1 cellular context compared by ENCODE assay signal in the genomic region with DNA sequence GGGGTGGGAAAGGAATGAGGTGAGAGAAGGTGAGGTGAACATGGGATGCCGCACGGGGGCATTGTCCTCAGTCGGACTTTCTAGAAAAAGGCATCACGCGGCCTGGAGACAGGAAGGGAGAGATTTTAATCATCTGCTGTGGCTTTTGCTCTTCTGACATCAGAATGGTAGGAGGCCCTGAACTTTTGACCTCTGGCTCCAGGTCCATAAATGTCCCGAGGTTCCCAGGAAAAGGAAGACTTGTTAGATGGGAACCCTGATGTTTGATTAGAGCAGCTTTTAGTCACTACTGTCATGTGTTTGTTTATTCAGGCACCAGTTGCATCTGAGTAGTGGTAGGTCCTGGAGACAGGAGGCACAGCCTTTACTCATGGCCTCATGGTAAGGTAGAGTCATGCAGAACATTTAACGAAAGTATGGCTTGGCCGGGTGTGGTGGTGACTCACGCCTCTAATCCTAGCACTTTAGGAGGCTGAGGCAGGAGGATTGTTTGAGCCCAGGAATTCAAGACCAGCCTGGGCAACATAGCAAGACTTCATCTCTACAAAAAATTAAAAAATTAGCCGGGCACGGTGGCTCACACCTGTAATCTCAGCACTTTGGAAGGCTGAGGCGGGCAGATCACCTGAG.
TF ChIP-seq lines count a peak whose summit lies in the region.

No MANE protein-coding gene starts in this region.

TF ChIP-seq in HepG2, 621 proteins besides CTCF, POLR2A, EP300 and RAD21 (continued from another document and continues in another):
- TF ChIP-seq ZKSCAN1 (IDR thresholded peaks at IDR 0.05; ENCODE audit: low read length) (peak; percentile 19; the same call in 1 of the 2 replicates), MED13 (CRISPR knock-in tag; IDR thresholded peaks at IDR 0.05) (no peak), ZNF660 (CRISPR knock-in tag; IDR thresholded peaks at IDR 0.05; ENCODE audit: borderline replicate concordance, low read depth) (no peak), POLR2AphosphoS2 (IDR thresholded peaks at IDR 0.05; ENCODE audit: low read depth, low read length) (no peak), RBM22 (optimal IDR thresholded peaks at IDR 0.05; ENCODE audit: low read length) (no peak), RNF2 (conservative IDR thresholded peaks at IDR 0.05; ENCODE audit: low read depth) (peak; percentile 71), FOSL2 (CRISPR knock-in tag; IDR thresholded peaks at IDR 0.05) (peak; percentile 93), GLI4 (CRISPR knock-in tag; IDR thresholded peaks at IDR 0.05; ENCODE audit: borderline replicate concordance) (no peak), NFATC3 (CRISPR knock-in tag; IDR thresholded peaks at IDR 0.05) (0 out of 2 replicates have a peak, but pooled peaks have one; percentile 20), ZKSCAN8 (CRISPR knock-in tag; IDR thresholded peaks at IDR 0.05; ENCODE audit: borderline replicate concordance) (peak; percentile 88), NFIB (CRISPR knock-in tag; IDR thresholded peaks at IDR 0.05; ENCODE audit: borderline replicate concordance) (no peak), TOPORS (CRISPR knock-in tag; IDR thresholded peaks at IDR 0.05) (no peak), CBX1 (IDR thresholded peaks at IDR 0.05; ENCODE audit: low read depth) (no peak), NR2F6 (IDR thresholded peaks at IDR 0.05) (peak; percentile 97), NR2F6 (CRISPR knock-in tag; IDR thresholded peaks at IDR 0.05) (peak; percentile 99), ZNF205 (CRISPR knock-in tag; IDR thresholded peaks at IDR 0.05) (peak; percentile 92; the same call in 1 of the 2 replicates), EZH2 (conservative IDR thresholded peaks at IDR 0.05; ENCODE audit: low read depth, low read length) (no peak), FOXP1 (IDR thresholded peaks at IDR 0.05) (no peak), FOXP1 (CRISPR knock-in tag; IDR thresholded peaks at IDR 0.05) (peak; percentile 87), AGO2 (optimal IDR thresholded peaks at IDR 0.05; ENCODE audit: low read depth, low read length) (no peak), ZNF605 (CRISPR knock-in tag; IDR thresholded peaks at IDR 0.05) (peak; percentile 95; the same call in 1 of the 2 replicates), ZNF83 (CRISPR knock-in tag; IDR thresholded peaks at IDR 0.05; ENCODE audit: borderline replicate concordance) (no peak), ZNF33B (CRISPR knock-in tag; IDR thresholded peaks at IDR 0.05) (no peak), MIER2 (CRISPR knock-in tag; IDR thresholded peaks at IDR 0.05) (no peak; the same call in 1 of the 2 replicates), NFE2L2 (IDR thresholded peaks at IDR 0.05; ENCODE audit: low read length) (no peak), HCFC1 (IDR thresholded peaks at IDR 0.05; ENCODE audit: low read depth, low read length) (no peak), ZNF451 (CRISPR knock-in tag; IDR thresholded peaks at IDR 0.05) (no peak), PHF8 (CRISPR knock-in tag; IDR thresholded peaks at IDR 0.05) (no peak; the same call in 1 of the 2 replicates), ZMAT3 (CRISPR knock-in tag; conservative IDR thresholded peaks at IDR 0.05) (no peak; the same call in 1 of the 2 replicates), REXO4 (CRISPR knock-in tag; IDR thresholded peaks at IDR 0.05; ENCODE audit: borderline replicate concordance) (no peak), REPIN1 (CRISPR knock-in tag; IDR thresholded peaks at IDR 0.05; ENCODE audit: borderline replicate concordance, low read depth) (peak; percentile 61), ZBTB38 (CRISPR knock-in tag; IDR thresholded peaks at IDR 0.05) (peak; percentile 80), ZNF160 (CRISPR knock-in tag; IDR thresholded peaks at IDR 0.05) (no peak), ZNF143 (CRISPR knock-in tag; IDR thresholded peaks at IDR 0.05) (peak; percentile 57; the same call in 1 of the 2 replicates), HMG20A (CRISPR knock-in tag; IDR thresholded peaks at IDR 0.05; ENCODE audit: borderline replicate concordance) (peak; percentile 94; the same call in 1 of the 2 replicates), ZNF644 (CRISPR knock-in tag; IDR thresholded peaks at IDR 0.05; ENCODE audit: low read depth) (peak; percentile 85; the same call in 1 of the 2 replicates), TBL1XR1 (IDR thresholded peaks at IDR 0.05; ENCODE audit: borderline replicate concordance, low read length, partially characterized antibody) (peak; percentile 90), ELF3 (CRISPR knock-in tag; IDR thresholded peaks at IDR 0.05) (peak; percentile 97), NKX3-1 (CRISPR knock-in tag; IDR thresholded peaks at IDR 0.05) (peak; percentile 82; the same call in 1 of the 2 replicates), ZSCAN31 (CRISPR knock-in tag; IDR thresholded peaks at IDR 0.05; ENCODE audit: low read depth) (0 out of 2 replicates have a peak, but pooled peaks have one; percentile 59), RXRB (CRISPR knock-in tag; IDR thresholded peaks at IDR 0.05; ENCODE audit: borderline replicate concordance) (peak; percentile 99), SMAD1 (CRISPR knock-in tag; IDR thresholded peaks at IDR 0.05; ENCODE audit: borderline replicate concordance, low read depth) (no peak), ZNF841 (CRISPR knock-in tag; IDR thresholded peaks at IDR 0.05; ENCODE audit: borderline replicate concordance) (no peak)
- TF ChIP-seq, protein P1, sequence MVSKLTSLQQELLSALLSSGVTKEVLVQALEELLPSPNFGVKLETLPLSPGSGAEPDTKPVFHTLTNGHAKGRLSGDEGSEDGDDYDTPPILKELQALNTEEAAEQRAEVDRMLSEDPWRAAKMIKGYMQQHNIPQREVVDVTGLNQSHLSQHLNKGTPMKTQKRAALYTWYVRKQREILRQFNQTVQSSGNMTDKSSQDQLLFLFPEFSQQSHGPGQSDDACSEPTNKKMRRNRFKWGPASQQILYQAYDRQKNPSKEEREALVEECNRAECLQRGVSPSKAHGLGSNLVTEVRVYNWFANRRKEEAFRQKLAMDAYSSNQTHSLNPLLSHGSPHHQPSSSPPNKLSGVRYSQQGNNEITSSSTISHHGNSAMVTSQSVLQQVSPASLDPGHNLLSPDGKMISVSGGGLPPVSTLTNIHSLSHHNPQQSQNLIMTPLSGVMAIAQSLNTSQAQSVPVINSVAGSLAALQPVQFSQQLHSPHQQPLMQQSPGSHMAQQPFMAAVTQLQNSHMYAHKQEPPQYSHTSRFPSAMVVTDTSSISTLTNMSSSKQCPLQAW (CRISPR knock-in tag; IDR thresholded peaks at IDR 0.05) = peak; percentile 77; the same call in 1 of the 2 replicates
- TF ChIP-seq, protein P2, sequence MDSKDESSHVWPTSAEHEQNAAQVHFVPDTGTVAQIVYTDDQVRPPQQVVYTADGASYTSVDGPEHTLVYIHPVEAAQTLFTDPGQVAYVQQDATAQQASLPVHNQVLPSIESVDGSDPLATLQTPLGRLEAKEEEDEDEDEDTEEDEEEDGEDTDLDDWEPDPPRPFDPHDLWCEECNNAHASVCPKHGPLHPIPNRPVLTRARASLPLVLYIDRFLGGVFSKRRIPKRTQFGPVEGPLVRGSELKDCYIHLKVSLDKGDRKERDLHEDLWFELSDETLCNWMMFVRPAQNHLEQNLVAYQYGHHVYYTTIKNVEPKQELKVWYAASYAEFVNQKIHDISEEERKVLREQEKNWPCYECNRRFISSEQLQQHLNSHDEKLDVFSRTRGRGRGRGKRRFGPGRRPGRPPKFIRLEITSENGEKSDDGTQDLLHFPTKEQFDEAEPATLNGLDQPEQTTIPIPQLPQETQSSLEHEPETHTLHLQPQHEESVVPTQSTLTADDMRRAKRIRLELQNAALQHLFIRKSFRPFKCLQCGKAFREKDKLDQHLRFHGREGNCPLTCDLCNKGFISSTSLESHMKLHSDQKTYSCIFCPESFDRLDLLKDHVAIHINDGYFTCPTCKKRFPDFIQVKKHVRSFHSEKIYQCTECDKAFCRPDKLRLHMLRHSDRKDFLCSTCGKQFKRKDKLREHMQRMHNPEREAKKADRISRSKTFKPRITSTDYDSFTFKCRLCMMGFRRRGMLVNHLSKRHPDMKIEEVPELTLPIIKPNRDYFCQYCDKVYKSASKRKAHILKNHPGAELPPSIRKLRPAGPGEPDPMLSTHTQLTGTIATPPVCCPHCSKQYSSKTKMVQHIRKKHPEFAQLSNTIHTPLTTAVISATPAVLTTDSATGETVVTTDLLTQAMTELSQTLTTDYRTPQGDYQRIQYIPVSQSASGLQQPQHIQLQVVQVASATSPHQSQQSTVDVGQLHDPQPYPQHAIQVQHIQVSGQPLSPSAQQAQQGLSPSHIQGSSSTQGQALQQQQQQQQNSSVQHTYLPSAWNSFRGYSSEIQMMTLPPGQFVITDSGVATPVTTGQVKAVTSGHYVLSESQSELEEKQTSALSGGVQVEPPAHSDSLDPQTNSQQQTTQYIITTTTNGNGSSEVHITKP (CRISPR knock-in tag; IDR thresholded peaks at IDR 0.05; ENCODE audit: low read depth) = no peak; the same call in none of the 2 replicates
- TF ChIP-seq, protein P3, sequence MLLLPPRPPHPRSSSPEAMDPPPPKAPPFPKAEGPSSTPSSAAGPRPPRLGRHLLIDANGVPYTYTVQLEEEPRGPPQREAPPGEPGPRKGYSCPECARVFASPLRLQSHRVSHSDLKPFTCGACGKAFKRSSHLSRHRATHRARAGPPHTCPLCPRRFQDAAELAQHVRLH (CRISPR knock-in tag; IDR thresholded peaks at IDR 0.05; ENCODE audit: borderline replicate concordance, low read depth) = peak; percentile 44; the same call in 1 of the 2 replicates
- TF ChIP-seq, protein P4, sequence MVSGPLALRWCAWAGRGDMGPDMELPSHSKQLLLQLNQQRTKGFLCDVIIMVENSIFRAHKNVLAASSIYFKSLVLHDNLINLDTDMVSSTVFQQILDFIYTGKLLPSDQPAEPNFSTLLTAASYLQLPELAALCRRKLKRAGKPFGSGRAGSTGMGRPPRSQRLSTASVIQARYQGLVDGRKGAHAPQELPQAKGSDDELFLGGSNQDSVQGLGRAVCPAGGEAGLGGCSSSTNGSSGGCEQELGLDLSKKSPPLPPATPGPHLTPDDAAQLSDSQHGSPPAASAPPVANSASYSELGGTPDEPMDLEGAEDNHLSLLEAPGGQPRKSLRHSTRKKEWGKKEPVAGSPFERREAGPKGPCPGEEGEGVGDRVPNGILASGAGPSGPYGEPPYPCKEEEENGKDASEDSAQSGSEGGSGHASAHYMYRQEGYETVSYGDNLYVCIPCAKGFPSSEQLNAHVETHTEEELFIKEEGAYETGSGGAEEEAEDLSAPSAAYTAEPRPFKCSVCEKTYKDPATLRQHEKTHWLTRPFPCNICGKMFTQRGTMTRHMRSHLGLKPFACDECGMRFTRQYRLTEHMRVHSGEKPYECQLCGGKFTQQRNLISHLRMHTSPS (CRISPR knock-in tag; IDR thresholded peaks at IDR 0.05; ENCODE audit: low read depth) = peak; percentile 69; the same call in 1 of the 2 replicates
- TF ChIP-seq, protein P5, sequence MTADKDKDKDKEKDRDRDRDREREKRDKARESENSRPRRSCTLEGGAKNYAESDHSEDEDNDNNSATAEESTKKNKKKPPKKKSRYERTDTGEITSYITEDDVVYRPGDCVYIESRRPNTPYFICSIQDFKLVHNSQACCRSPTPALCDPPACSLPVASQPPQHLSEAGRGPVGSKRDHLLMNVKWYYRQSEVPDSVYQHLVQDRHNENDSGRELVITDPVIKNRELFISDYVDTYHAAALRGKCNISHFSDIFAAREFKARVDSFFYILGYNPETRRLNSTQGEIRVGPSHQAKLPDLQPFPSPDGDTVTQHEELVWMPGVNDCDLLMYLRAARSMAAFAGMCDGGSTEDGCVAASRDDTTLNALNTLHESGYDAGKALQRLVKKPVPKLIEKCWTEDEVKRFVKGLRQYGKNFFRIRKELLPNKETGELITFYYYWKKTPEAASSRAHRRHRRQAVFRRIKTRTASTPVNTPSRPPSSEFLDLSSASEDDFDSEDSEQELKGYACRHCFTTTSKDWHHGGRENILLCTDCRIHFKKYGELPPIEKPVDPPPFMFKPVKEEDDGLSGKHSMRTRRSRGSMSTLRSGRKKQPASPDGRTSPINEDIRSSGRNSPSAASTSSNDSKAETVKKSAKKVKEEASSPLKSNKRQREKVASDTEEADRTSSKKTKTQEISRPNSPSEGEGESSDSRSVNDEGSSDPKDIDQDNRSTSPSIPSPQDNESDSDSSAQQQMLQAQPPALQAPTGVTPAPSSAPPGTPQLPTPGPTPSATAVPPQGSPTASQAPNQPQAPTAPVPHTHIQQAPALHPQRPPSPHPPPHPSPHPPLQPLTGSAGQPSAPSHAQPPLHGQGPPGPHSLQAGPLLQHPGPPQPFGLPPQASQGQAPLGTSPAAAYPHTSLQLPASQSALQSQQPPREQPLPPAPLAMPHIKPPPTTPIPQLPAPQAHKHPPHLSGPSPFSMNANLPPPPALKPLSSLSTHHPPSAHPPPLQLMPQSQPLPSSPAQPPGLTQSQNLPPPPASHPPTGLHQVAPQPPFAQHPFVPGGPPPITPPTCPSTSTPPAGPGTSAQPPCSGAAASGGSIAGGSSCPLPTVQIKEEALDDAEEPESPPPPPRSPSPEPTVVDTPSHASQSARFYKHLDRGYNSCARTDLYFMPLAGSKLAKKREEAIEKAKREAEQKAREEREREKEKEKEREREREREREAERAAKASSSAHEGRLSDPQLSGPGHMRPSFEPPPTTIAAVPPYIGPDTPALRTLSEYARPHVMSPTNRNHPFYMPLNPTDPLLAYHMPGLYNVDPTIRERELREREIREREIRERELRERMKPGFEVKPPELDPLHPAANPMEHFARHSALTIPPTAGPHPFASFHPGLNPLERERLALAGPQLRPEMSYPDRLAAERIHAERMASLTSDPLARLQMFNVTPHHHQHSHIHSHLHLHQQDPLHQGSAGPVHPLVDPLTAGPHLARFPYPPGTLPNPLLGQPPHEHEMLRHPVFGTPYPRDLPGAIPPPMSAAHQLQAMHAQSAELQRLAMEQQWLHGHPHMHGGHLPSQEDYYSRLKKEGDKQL (CRISPR knock-in tag; IDR thresholded peaks at IDR 0.05; ENCODE audit: low read depth) = peak; percentile 68; the same call in 1 of the 2 replicates
- TF ChIP-seq, protein P6, sequence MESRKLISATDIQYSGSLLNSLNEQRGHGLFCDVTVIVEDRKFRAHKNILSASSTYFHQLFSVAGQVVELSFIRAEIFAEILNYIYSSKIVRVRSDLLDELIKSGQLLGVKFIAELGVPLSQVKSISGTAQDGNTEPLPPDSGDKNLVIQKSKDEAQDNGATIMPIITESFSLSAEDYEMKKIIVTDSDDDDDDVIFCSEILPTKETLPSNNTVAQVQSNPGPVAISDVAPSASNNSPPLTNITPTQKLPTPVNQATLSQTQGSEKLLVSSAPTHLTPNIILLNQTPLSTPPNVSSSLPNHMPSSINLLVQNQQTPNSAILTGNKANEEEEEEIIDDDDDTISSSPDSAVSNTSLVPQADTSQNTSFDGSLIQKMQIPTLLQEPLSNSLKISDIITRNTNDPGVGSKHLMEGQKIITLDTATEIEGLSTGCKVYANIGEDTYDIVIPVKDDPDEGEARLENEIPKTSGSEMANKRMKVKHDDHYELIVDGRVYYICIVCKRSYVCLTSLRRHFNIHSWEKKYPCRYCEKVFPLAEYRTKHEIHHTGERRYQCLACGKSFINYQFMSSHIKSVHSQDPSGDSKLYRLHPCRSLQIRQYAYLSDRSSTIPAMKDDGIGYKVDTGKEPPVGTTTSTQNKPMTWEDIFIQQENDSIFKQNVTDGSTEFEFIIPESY (CRISPR knock-in tag; IDR thresholded peaks at IDR 0.05) = peak; percentile 48
- TF ChIP-seq, protein P7, sequence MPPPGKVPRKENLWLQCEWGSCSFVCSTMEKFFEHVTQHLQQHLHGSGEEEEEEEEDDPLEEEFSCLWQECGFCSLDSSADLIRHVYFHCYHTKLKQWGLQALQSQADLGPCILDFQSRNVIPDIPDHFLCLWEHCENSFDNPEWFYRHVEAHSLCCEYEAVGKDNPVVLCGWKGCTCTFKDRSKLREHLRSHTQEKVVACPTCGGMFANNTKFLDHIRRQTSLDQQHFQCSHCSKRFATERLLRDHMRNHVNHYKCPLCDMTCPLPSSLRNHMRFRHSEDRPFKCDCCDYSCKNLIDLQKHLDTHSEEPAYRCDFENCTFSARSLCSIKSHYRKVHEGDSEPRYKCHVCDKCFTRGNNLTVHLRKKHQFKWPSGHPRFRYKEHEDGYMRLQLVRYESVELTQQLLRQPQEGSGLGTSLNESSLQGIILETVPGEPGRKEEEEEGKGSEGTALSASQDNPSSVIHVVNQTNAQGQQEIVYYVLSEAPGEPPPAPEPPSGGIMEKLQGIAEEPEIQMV (CRISPR knock-in tag; IDR thresholded peaks at IDR 0.05; ENCODE audit: low read depth) = 0 out of 2 replicates have a peak, but pooled peaks have one; percentile 28
